In genomic region chr22:38271101-38271500, GRCh38 we compare ENCODE assay signal across 1 cellular context.
TF ChIP-seq lines count a peak whose summit lies in the region.

No MANE protein-coding gene starts in this region.

TF ChIP-seq in H1, 55 proteins besides CTCF, POLR2A, EP300 and RAD21:
- TF ChIP-seq ASH2L (IDR thresholded peaks at IDR 0.05; ENCODE audit: low read length) (no peak), POU5F1 (IDR thresholded peaks at IDR 0.05; ENCODE audit: low read depth, low read length) (no peak), TEAD4 (IDR thresholded peaks at IDR 0.05; ENCODE audit: low read depth, low read length) (no peak), NRF1 (IDR thresholded peaks at IDR 0.05; ENCODE audit: low read depth, low read length) (no peak), MAFK (IDR thresholded peaks at IDR 0.05; ENCODE audit: low read depth, low read length) (no peak), NANOG (IDR thresholded peaks at IDR 0.05; ENCODE audit: insufficient read depth, low read depth, low read length, poor library complexity, severe bottlenecking) (no peak), RBBP5 (IDR thresholded peaks at IDR 0.05; ENCODE audit: borderline replicate concordance, low read depth, low read length) (no peak), CEBPB (IDR thresholded peaks at IDR 0.05; ENCODE audit: low read depth, low read length) (no peak), SP4 (IDR thresholded peaks at IDR 0.05; ENCODE audit: low read length) (no peak), BRCA1 (IDR thresholded peaks at IDR 0.05; ENCODE audit: low read depth, low read length) (no peak), SUZ12 (IDR thresholded peaks at IDR 0.05; ENCODE audit: low read length) (no peak), CHD7 (IDR thresholded peaks at IDR 0.05; ENCODE audit: insufficient replicate concordance, low read length) (no peak), JUND (IDR thresholded peaks at IDR 0.05; ENCODE audit: low read length) (no peak), CBX8 (IDR thresholded peaks at IDR 0.05; ENCODE audit: borderline replicate concordance, low read depth, low read length) (no peak), CHD1 (IDR thresholded peaks at IDR 0.05; ENCODE audit: low read depth, low read length) (no peak), KDM4A (IDR thresholded peaks at IDR 0.05; ENCODE audit: low read depth, low read length, severe bottlenecking) (no peak), TAF7 (optimal IDR thresholded peaks at IDR 0.05; ENCODE audit: borderline replicate concordance, low read depth, low read length) (no peak), USF2 (IDR thresholded peaks at IDR 0.05; ENCODE audit: low read length) (no peak), SAP30 (IDR thresholded peaks at IDR 0.05; ENCODE audit: insufficient read depth, insufficient replicate concordance, low read length) (no peak)
- TF ChIP-seq, protein P1, sequence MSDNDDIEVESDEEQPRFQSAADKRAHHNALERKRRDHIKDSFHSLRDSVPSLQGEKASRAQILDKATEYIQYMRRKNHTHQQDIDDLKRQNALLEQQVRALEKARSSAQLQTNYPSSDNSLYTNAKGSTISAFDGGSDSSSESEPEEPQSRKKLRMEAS (IDR thresholded peaks at IDR 0.05) = no peak
